In the genomic region with DNA sequence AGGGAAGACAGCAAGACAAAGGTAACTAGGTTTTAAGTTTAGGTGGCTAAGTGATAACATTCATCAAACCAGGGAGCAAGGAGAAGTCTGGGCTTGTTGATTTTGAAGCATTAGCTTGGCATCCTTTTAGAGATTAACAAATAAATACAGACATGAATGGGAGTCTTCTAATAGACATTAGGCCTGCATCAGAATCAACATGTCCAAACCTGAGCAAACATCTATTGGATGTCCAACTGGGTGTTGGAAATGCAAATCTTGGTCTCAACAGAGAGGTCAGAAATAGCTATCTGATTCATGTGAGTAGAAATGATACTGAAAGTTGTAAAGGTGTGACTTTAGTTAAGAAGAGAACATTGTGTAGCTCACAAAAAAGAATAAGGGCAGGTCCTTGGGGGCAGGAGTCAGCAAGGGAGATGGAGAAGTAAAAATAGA, we compare ENCODE assay signal across 14 cellular contexts.
A peak's percentile ranks its signal among the peaks of the same experiment; 100 is the strongest.
DNase-seq lines count a peak whose midpoint lies in the region; ATAC-seq and TF ChIP-seq lines count a peak whose summit lies in the region.
"Had no signal": no experiment of that assay in that cellular context is flagged by ENCODE, and none has a peak within 500 bp of the region (broad histone marks: within the 10 kb centered on the region; RNA-seq: fewer than 3 reads in every experiment).

No MANE protein-coding gene starts in this region.

- TF ChIP-seq CTCF in left lung (IDR thresholded peaks at IDR 0.05) (no peak), endodermal cell (conservative IDR thresholded peaks at IDR 0.05) (no peak)

- no peaks in the 10 kb centered on the region for H3K27me3 Mint-ChIP-seq in endodermal cell (ENCODE audit: insufficient read depth)
- H3K27me3 Mint-ChIP-seq: activated T-cell treated with anti-CD3 and anti-CD28 coated beads, Interleukin-2, amount 50 U/mL, for 24 hours had no signal

- H3K27me3 ChIP-seq in left lung, result no peaks in the 10 kb centered on the region
- no peaks in the 10 kb centered on the region for H3K27me3 ChIP-seq in endodermal cell (ENCODE audit: control insufficient read depth, insufficient read depth, low read length, poor library complexity, severe bottlenecking)
- H3K27me3 ChIP-seq: body of pancreas, neutrophil had no signal

- ATAC-seq in GM18498 (IDR thresholded peaks at IDR 0.05; ENCODE audit: unreplicated experiment) (peak; percentile 97), GM19463 (IDR thresholded peaks at IDR 0.05; ENCODE audit: unreplicated experiment) (peak; percentile 95), HG02852 (IDR thresholded peaks at IDR 0.05; ENCODE audit: unreplicated experiment) (peak; percentile 96), HG03520 (IDR thresholded peaks at IDR 0.05; ENCODE audit: unreplicated experiment) (peak; percentile 99), left lung (no peak)
- ATAC-seq: body of pancreas had no signal

- no peak overlapping the region for H3K9ac ChIP-seq in endodermal cell (ENCODE audit: extremely low read depth, low read length, poor library complexity, severe bottlenecking)

- H3K4me1 Mint-ChIP-seq in endodermal cell, result peaks cover 6% of the 10 kb centered on the region

- H3K27ac ChIP-seq in left lung (no peak overlapping the region), endodermal cell (ENCODE audit: low read depth, low read length) (no peak overlapping the region)
- H3K27ac ChIP-seq: body of pancreas, neutrophil, WERI-Rb-1 had no signal

- DNase-seq in left lung (no peak), NCI-H1930 (lab: John Stamatoyannopoulos, UW) (no peak), GOT3 (lab: John Stamatoyannopoulos, UW) (no peak), endodermal cell (no peak)
- DNase-seq: activated T-cell treated with anti-CD3 and anti-CD28 coated beads, Interleukin-2, amount 50 U/mL, for 24 hours; body of pancreas; DMS79; NCI-H226; WERI-Rb-1 had no signal

- no peak overlapping the region for H3K4me3 Mint-ChIP-seq in endodermal cell
- H3K4me3 Mint-ChIP-seq: activated T-cell treated with anti-CD3 and anti-CD28 coated beads, Interleukin-2, amount 50 U/mL, for 24 hours had no signal

- H3K9me3 Mint-ChIP-seq in endodermal cell, result peaks cover 7% of the 10 kb centered on the region

- H3K4me3 ChIP-seq in left lung (no peak overlapping the region), endodermal cell (ENCODE audit: low read length) (no peak overlapping the region)
- H3K4me3 ChIP-seq: body of pancreas had no signal

- no peak overlapping the region for H3K27ac Mint-ChIP-seq in endodermal cell
- H3K27ac Mint-ChIP-seq: activated T-cell treated with anti-CD3 and anti-CD28 coated beads, Interleukin-2, amount 50 U/mL, for 24 hours had no signal

- H3K4me1 ChIP-seq in left lung (no peaks in the 10 kb centered on the region), endodermal cell (ENCODE audit: control insufficient read depth, insufficient read depth, low read length) (peaks cover 6% of the 10 kb centered on the region)
- H3K4me1 ChIP-seq: body of pancreas had no signal

- H3K9me3 ChIP-seq in left lung, result peaks cover 0 to 7% of the 10 kb centered on the region in 2 donors
- peaks cover 7% of the 10 kb centered on the region for H3K9me3 ChIP-seq in endodermal cell (ENCODE audit: control insufficient read depth, low read length)
- H3K9me3 ChIP-seq: body of pancreas, neutrophil had no signal

- intact Hi-C loops in left lung (cut with DNase I), result no loop called here

- H3K36me3 ChIP-seq in left lung, result no peaks in the 10 kb centered on the region
- H3K36me3 ChIP-seq in endodermal cell (ENCODE audit: control insufficient read depth, insufficient read depth, low read length), result no peaks in the 10 kb centered on the region
- H3K36me3 ChIP-seq: neutrophil, WERI-Rb-1 had no signal

- H3K36me3 Mint-ChIP-seq in endodermal cell (ENCODE audit: low read depth), result no peaks in the 10 kb centered on the region
